ENCODE assay signal across 8 cellular contexts in genomic region chr9:128276008-128276573, GRCh38. TPM values are rescaled to one million over a fixed set of nuclear protein-coding genes. Genes with fewer than 3 reads are reported as not detected.
DNase-seq lines count a peak whose midpoint lies in the region; ATAC-seq, FAIRE-seq and TF ChIP-seq lines count a peak whose summit lies in the region.

Gene SWI5 (plus strand): TSS chr9:128276276.

- POLR2A ChIA-PET in Caco-2 (lab: Charles Lee): interaction anchor here (0.5 to 1.6 kb wide), 13 partner anchors 9 to 276 kb away, joined by 3 to 15 read pairs (median 4); partner anchors contain the start of genes CERCAM, SPTAN1 and URM1

- H3K4me3 ChIP-seq in Caco-2 (ENCODE audit: low read depth, low read length): peak within 1 kb of the TSS; percentile 88
- H3K4me3 ChIP-seq in effector memory CD4-positive, alpha-beta T cell (ENCODE audit: insufficient read depth, low read depth, low read length, poor library complexity, severe bottlenecking): peak within 1 kb of the TSS; percentile 90

- H3K27ac Mint-ChIP-seq in Caco-2 (ENCODE audit: unreplicated experiment): peak within 1 kb of the TSS; percentile 97
- H3K27ac Mint-ChIP-seq in memory B cell: peak within 1 kb of the TSS; percentile 97

- peaks cover 61% of the 10 kb centered on the region for H3K36me3 Mint-ChIP-seq in Caco-2 (ENCODE audit: insufficient read depth, unreplicated experiment)
- H3K36me3 Mint-ChIP-seq in memory B cell: peaks cover 13% of the 10 kb centered on the region

- TF ChIP-seq CTCF in Caco-2 (IDR thresholded peaks at IDR 0.05; ENCODE audit: insufficient read depth in 1 of 2, low read depth in 1 of 2, low read length in 1 of 2, severe bottlenecking in 1 of 2, unreplicated experiment in 1 of 2): no peak

- ATAC-seq in GM21381 (IDR thresholded peaks at IDR 0.05; ENCODE audit: unreplicated experiment) (peak; percentile 93), memory B cell (ENCODE audit: low read depth) (peak; percentile 95)

- BruUV-seq in Caco-2 (replicated peaks; lab: Mats Ljungman, UMichigan): no TSS peak

- H3K4me1 ChIP-seq in Caco-2: peaks cover 5% of the 10 kb centered on the region
- peaks cover 17% of the 10 kb centered on the region for H3K4me1 ChIP-seq in effector memory CD4-positive, alpha-beta T cell (ENCODE audit: control insufficient read depth, insufficient read depth, low read length, poor library complexity, severe bottlenecking)

- DNase-seq in Caco-2: peak; percentile 99 to 100
- DNase-seq in HTR-8/SVneo (ENCODE audit: insufficient read length, low spot score): peak; percentile 95
- DNase-seq in NOMO-1 treated with DMSO at 0.1 percent for 48 hours (lab: John Stamatoyannopoulos, UW; ENCODE audit: unreplicated experiment): peak; percentile 99
- DNase-seq in activated CD8-positive, alpha-beta memory T cell treated with anti-CD3 and anti-CD28 coated beads for 4 hours (ENCODE audit: low read depth in 2 of 2): peak; percentile 100
- DNase-seq in effector memory CD4-positive, alpha-beta T cell: peak; percentile 99 to 100 (median 100)
- DNase-seq in memory B cell (ENCODE audit: low spot score in 2 of 2): peak; percentile 99 to 100
- DNase-seq in stimulated activated CD8-positive, alpha-beta memory T cell treated with anti-CD3 and anti-CD28 coated beads, Interleukin-12 subunit alpha, Interleukin-12 subunit beta, amount 100 ng/mL, for 1 hour (ENCODE audit: low read depth): peak; percentile 100

- peaks cover 2% of the 10 kb centered on the region for H3K27me3 Mint-ChIP-seq in Caco-2 (ENCODE audit: insufficient read depth, unreplicated experiment)
- no peaks in the 10 kb centered on the region for H3K27me3 Mint-ChIP-seq in memory B cell

- intact Hi-C loops in Caco-2 (cut with micrococcal nuclease; ENCODE audit: unreplicated experiment): loop anchor here (1.0 kb wide), 3 partner anchors 26 to 63 kb away; no protein-coding TSS in a partner anchor

- FAIRE-seq in HTR-8/SVneo (lab: Jason Lieb, UNC): peak; percentile 59

- peak within 1 kb of the TSS; percentile 83 for H3K27ac ChIP-seq in effector memory CD4-positive, alpha-beta T cell (ENCODE audit: insufficient read depth, low read length, poor library complexity, severe bottlenecking)

- H3K36me3 ChIP-seq in Caco-2 (ENCODE audit: control insufficient read depth, insufficient read depth, low read length): peaks cover under 1% of the 10 kb centered on the region; the same call in 1 of the 2 replicates
- no peaks in the 10 kb centered on the region for H3K36me3 ChIP-seq in effector memory CD4-positive, alpha-beta T cell (ENCODE audit: control insufficient read depth, insufficient read depth, low read length)

- CTCF ChIA-PET in Caco-2 (lab: Charles Lee): interaction anchor here (0.6 to 1.5 kb wide), 11 partner anchors 16 to 116 kb away, joined by 3 to 10 read pairs (median 5); no protein-coding TSS in a partner anchor

- H3K27me3 ChIP-seq in Caco-2 (replicated peaks; ENCODE audit: control insufficient read depth, insufficient read depth, low read length): no peaks in the 10 kb centered on the region
- H3K27me3 ChIP-seq in effector memory CD4-positive, alpha-beta T cell (replicated peaks; ENCODE audit: control insufficient read depth, insufficient read depth, low read length, poor library complexity, severe bottlenecking): no peaks in the 10 kb centered on the region

- H3K4me3 Mint-ChIP-seq in Caco-2 (ENCODE audit: unreplicated experiment) (peak within 1 kb of the TSS; percentile 98), memory B cell (peak within 1 kb of the TSS; percentile 85)

- no peaks in the 10 kb centered on the region for H3K9me3 Mint-ChIP-seq in Caco-2 (ENCODE audit: unreplicated experiment)
- no peaks in the 10 kb centered on the region for H3K9me3 Mint-ChIP-seq in memory B cell

- H3K9me3 ChIP-seq in Caco-2: no peaks in the 10 kb centered on the region
- no peaks in the 10 kb centered on the region for H3K9me3 ChIP-seq in effector memory CD4-positive, alpha-beta T cell (ENCODE audit: control insufficient read depth, low read length)

- H3K4me1 Mint-ChIP-seq in Caco-2 (ENCODE audit: low read depth, unreplicated experiment): peaks cover 30% of the 10 kb centered on the region
- peaks cover 17% of the 10 kb centered on the region for H3K4me1 Mint-ChIP-seq in memory B cell

RNA-seq across cellular contexts. Expression of gene SWI5, which starts in this region (rescaled TPM):
- 18.0 and 19.8 TPM in 2 replicates for total RNA-seq in Caco-2 (2022)

Comparison
In these comparisons a context has a peak if more than half of its experiments do, and no peak if none do; other contexts are left out.
1. Peak in every context shown above with its lines: DNase-seq, ATAC-seq, H3K4me3 ChIP-seq and H3K27ac ChIP-seq.